In genomic region chr22:20298803-20299735, GRCh38 we compare ENCODE assay signal across 1 cellular context.
TF ChIP-seq lines count a peak whose summit lies in the region.

No MANE protein-coding gene starts in this region.

TF ChIP-seq in H1, 55 proteins besides CTCF, POLR2A, EP300 and RAD21 (continued from another document):
- TF ChIP-seq BACH1 (IDR thresholded peaks at IDR 0.05; ENCODE audit: low read length) (peak; percentile 83), TAF1 (IDR thresholded peaks at IDR 0.05; ENCODE audit: low read depth, low read length) (no peak), ZNF274 (IDR thresholded peaks at IDR 0.05; ENCODE audit: borderline replicate concordance, extremely low read depth, low read length) (no peak), CBX8 (IDR thresholded peaks at IDR 0.05; ENCODE audit: borderline replicate concordance, low read depth, low read length) (no peak), KDM4A (IDR thresholded peaks at IDR 0.05; ENCODE audit: low read depth, low read length, severe bottlenecking) (peak; percentile 69), CHD7 (IDR thresholded peaks at IDR 0.05; ENCODE audit: insufficient replicate concordance, low read length) (no peak), CHD1 (IDR thresholded peaks at IDR 0.05; ENCODE audit: low read depth, low read length) (no peak), RXRA (IDR thresholded peaks at IDR 0.05; ENCODE audit: insufficient read depth, low read depth, low read length) (no peak), POLR2AphosphoS5 (IDR thresholded peaks at IDR 0.05; ENCODE audit: low read depth, low read length) (no peak), JUND (IDR thresholded peaks at IDR 0.05; ENCODE audit: low read length) (no peak), SIRT6 (IDR thresholded peaks at IDR 0.05; ENCODE audit: low read length) (no peak), SP4 (IDR thresholded peaks at IDR 0.05; ENCODE audit: low read length) (no peak), TCF12 (IDR thresholded peaks at IDR 0.05; ENCODE audit: low read depth, low read length) (no peak)
- TF ChIP-seq, protein P1, sequence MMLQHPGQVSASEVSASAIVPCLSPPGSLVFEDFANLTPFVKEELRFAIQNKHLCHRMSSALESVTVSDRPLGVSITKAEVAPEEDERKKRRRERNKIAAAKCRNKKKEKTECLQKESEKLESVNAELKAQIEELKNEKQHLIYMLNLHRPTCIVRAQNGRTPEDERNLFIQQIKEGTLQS (IDR thresholded peaks at IDR 0.05; ENCODE audit: insufficient read depth, low read depth, low read length): no peak
